ENCODE assay signal across 8 cellular contexts in the genomic region with DNA sequence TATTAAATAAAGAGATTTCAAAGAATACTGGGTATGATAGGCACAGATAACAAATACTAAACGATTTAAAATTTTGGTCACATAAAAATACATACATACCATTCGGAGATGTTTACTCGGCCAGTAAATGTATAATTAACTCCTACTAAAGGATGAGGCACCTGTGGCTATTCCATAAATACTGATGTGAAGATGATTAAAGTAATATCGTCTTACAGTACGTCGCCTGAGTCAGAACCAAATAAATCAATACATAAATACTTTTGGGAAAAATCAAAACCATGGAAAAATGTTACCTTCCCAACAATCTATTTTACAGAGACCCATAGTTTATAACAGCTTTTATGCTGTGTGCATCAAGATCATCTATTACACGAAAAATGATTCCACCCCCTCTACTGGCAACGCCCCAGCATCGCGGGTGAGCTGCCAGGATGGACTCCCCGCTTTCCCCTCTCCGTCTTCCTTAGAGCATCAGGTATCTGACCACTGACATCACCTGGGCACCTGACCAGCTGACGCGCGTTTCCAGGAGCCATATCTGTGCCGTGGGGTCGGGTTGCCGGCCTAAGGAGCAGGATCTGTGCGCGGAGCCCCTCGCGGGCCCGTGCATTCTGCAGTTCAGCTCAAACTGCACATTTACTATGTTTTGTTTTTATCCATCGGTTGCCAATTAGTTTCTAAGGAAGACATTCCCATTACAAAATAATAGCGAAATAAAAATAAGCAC. TPM values are rescaled to one million over a fixed set of nuclear protein-coding genes. Genes with fewer than 3 reads are reported as not detected.
DNase-seq lines count a peak whose midpoint lies in the region; ATAC-seq, FAIRE-seq and TF ChIP-seq lines count a peak whose summit lies in the region.

No MANE protein-coding gene starts in this region.

- H3K9me2 ChIP-seq in hepatocyte (replicated peaks; ENCODE audit: insufficient read depth) = no peaks in the 10 kb centered on the region

- H3K27me3 ChIP-seq in ascending aorta = no peaks in the 10 kb centered on the region
- no peaks in the 10 kb centered on the region for H3K27me3 ChIP-seq in hepatocyte

- H3K9me3 ChIP-seq in T-helper 17 cell (ENCODE audit: control insufficient read depth, low read length, poor library complexity, severe bottlenecking) (no peaks in the 10 kb centered on the region), ascending aorta (no peaks in the 10 kb centered on the region), hepatocyte (ENCODE audit: low read depth) (no peaks in the 10 kb centered on the region)

- peak overlapping the region; percentile 95 for H3K4me2 ChIP-seq in hepatocyte

- peak; percentile 59 for ATAC-seq in HG02870 (IDR thresholded peaks at IDR 0.05; ENCODE audit: unreplicated experiment)
- ATAC-seq in T-helper 17 cell = peak; percentile 84
- ATAC-seq in GM18861 (IDR thresholded peaks at IDR 0.05; ENCODE audit: unreplicated experiment) = no peak

- H3K27ac Mint-ChIP-seq in T-helper 17 cell = peak overlapping the region; percentile 90

- peak overlapping the region; percentile 85 to 87 for H3K4me3 ChIP-seq in ascending aorta
- H3K4me3 ChIP-seq in hepatocyte = peak overlapping the region; percentile 89
- peak overlapping the region; percentile 85 for H3K4me3 ChIP-seq in retinal pigment epithelial cell (ENCODE audit: low read length)

- peaks cover 6% of the 10 kb centered on the region for H3K79me2 ChIP-seq in hepatocyte

- H4K20me1 ChIP-seq in hepatocyte (ENCODE audit: insufficient read depth, poor library complexity, severe bottlenecking) = no peaks in the 10 kb centered on the region

- TF ChIP-seq CTCF in ascending aorta (IDR thresholded peaks at IDR 0.05) = peak; percentile 8 to 33 (median 11)
- peak; percentile 59 for TF ChIP-seq CTCF in hepatocyte (IDR thresholded peaks at IDR 0.05; ENCODE audit: poor library complexity)
- TF ChIP-seq CTCF in retinal pigment epithelial cell (conservative IDR thresholded peaks at IDR 0.05; ENCODE audit: low read depth, low read length) = peak; percentile 71

- no peak for FAIRE-seq in GM12892 (lab: Jason Lieb, UNC)

- peak overlapping the region; percentile 92 for H3K4me3 Mint-ChIP-seq in T-helper 17 cell

- no peaks in the 10 kb centered on the region for H3K27me3 Mint-ChIP-seq in T-helper 17 cell

- 12% methylated on average over 25 of the region's 25 CpGs for WGBS in hepatocyte (ENCODE audit: low lambda C conversion rate, missing lambda C conversion rate)

- H2AFZ ChIP-seq in hepatocyte = peak overlapping the region; percentile 89

- peak overlapping the region; percentile 47 to 82 for H3K27ac ChIP-seq in ascending aorta
- peak overlapping the region; percentile 94 for H3K27ac ChIP-seq in hepatocyte

- H3K36me3 Mint-ChIP-seq in T-helper 17 cell (ENCODE audit: low read depth) = no peaks in the 10 kb centered on the region

- intact Hi-C loops in ascending aorta (cut with DNase I) = loop anchor here (2.0 to 5.0 kb wide), 3 partner anchors 63 to 283 kb away; a partner anchor contains a TSS

- peak; percentile 39 for DNase-seq in GM12892 (ENCODE audit: insufficient read length)
- DNase-seq in NCI-H146 treated with DMSO at 0.1 percent for 48 hours (lab: John Stamatoyannopoulos, UW; ENCODE audit: unreplicated experiment) = peak; percentile 87
- peak; percentile 19 to 41 (median 23) for DNase-seq in T-helper 17 cell
- DNase-seq in ascending aorta (ENCODE audit: low spot score in 2 of 2) = peak in 1 of 2 donors; percentile 73
- peak; percentile 87 for DNase-seq in hepatocyte (ENCODE audit: low spot score)
- DNase-seq in retinal pigment epithelial cell (ENCODE audit: low read depth) = peak; percentile 16

- H3K4me1 ChIP-seq in ascending aorta = no peaks in the 10 kb centered on the region
- no peaks in the 10 kb centered on the region for H3K4me1 ChIP-seq in hepatocyte (ENCODE audit: insufficient read depth)

- TF ChIP-seq POLR2A in GM12892 (IDR thresholded peaks at IDR 0.05; ENCODE audit: low read depth, low read length) = no peak

- H3K36me3 ChIP-seq in ascending aorta (no peaks in the 10 kb centered on the region), hepatocyte (replicated peaks; ENCODE audit: insufficient read depth, low read depth) (no peaks in the 10 kb centered on the region)

- peaks cover 7% of the 10 kb centered on the region for H3K4me1 Mint-ChIP-seq in T-helper 17 cell

RNA-seq across cellular contexts. Expression of a gene that starts 1.0 kb away (rescaled TPM):
- polyA plus RNA-seq in GM12892 (2012; ENCODE audit: missing spikeins) = 3.0 TPM
- total RNA-seq in T-helper 17 cell = 1 to 10 TPM; 2.4 to 3.3 TPM
- 0.43 TPM for total RNA-seq in ascending aorta
- 8.2 and 9.0 TPM in 2 replicates for total RNA-seq in hepatocyte
- 5.1 and 7.3 TPM in 2 replicates for polyA plus RNA-seq in hepatocyte

RNA-seq across cellular contexts. Expression of a gene that starts 40.9 kb away (rescaled TPM):
- 85.9 TPM for polyA plus RNA-seq in GM12892 (2012; ENCODE audit: missing spikeins)
- total RNA-seq in T-helper 17 cell (10 to 100 TPM; 13.4 to 18.0 TPM), ascending aorta (2.1 TPM), hepatocyte (23.2 and 29.4 TPM in 2 replicates)
- polyA plus RNA-seq in hepatocyte = 48.5 and 52.0 TPM in 2 replicates

RNA-seq across cellular contexts. Expression of a gene that starts 41.5 kb away (rescaled TPM):
- 6.5 TPM for polyA plus RNA-seq in GM12892 (2012; ENCODE audit: missing spikeins)
- total RNA-seq in T-helper 17 cell (10 to 100 TPM; 10.5 to 11.5 TPM), ascending aorta (26.2 TPM), hepatocyte (10.3 and 13.7 TPM in 2 replicates)
- 4.4 and 5.1 TPM in 2 replicates for polyA plus RNA-seq in hepatocyte

Comparison
In these comparisons a context has a peak if more than half of its experiments do, and no peak if none do; other contexts are left out.
1. CTCF ChIP-seq: peak in every context shown above with its lines; median percentile 71 in retinal pigment epithelial cell; 59 in hepatocyte; 11 in ascending aorta.